ENCODE assay signal across 10 cellular contexts in the genomic region with DNA sequence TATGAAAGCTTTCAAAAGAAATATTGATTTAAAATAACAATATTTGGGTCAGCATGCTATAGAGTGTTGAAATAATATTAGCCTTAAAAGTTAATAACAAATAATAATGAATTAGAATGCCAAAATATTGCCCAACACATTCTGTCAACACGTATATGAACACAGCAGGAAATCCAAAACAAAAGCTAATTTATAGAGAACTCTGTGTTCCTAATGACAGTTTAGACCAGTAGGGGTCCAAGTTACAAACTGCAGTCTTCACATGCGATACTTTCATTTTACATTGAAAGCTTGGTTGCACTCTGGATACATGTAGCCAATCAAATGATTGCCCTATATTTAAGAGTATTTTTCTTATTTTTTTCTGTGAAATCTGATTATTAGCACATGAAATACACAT.
DNase-seq lines count a peak whose midpoint lies in the region; ATAC-seq and TF ChIP-seq lines count a peak whose summit lies in the region.
"Had no signal": no experiment of that assay in that cellular context is flagged by ENCODE, and none has a peak within 500 bp of the region (broad histone marks: within the 10 kb centered on the region; RNA-seq: fewer than 3 reads in every experiment).

No MANE protein-coding gene starts in this region.

- CTCF ChIA-PET in AG04450 (lab: Charles Lee): interaction anchor here (0.5 to 1.4 kb wide), 3 partner anchors 10 to 607 kb away, joined by 3 to 5 read pairs (median 3); no protein-coding TSS in a partner anchor

- H3K4me2 ChIP-seq in fibroblast of lung (ENCODE audit: extremely low read depth, insufficient read depth, low read length): peak overlapping the region; percentile 1

- H3K4me1 ChIP-seq in fibroblast of lung (ENCODE audit: control insufficient read depth, extremely low read depth, insufficient read depth, low read length) (no peaks in the 10 kb centered on the region), SJCRH30 (no peaks in the 10 kb centered on the region)

- POLR2A ChIA-PET in AG04450 (lab: Yijun Ruan, JAX): no interaction called here

- H3K27ac ChIP-seq in AG04450 (ENCODE audit: low read depth, low read length): no peak overlapping the region
- H3K27ac ChIP-seq in fibroblast of lung (ENCODE audit: insufficient read depth, low read length): no peak overlapping the region
- no peak overlapping the region for H3K27ac ChIP-seq in SJCRH30
- H3K27ac ChIP-seq in coronary artery: no peak overlapping the region

- H4K20me1 ChIP-seq in fibroblast of lung (ENCODE audit: control insufficient read depth, extremely low read depth, insufficient read depth, low read length): no peaks in the 10 kb centered on the region

- H3K27me3 ChIP-seq in AG04450 (ENCODE audit: control insufficient read depth, insufficient read depth, low read length) (no peaks in the 10 kb centered on the region), fibroblast of lung (ENCODE audit: control insufficient read depth, insufficient read depth, low read length) (no peaks in the 10 kb centered on the region), SJCRH30 (no peaks in the 10 kb centered on the region)
- H3K27me3 ChIP-seq: MG63 had no signal

- no peak overlapping the region for H3K9ac ChIP-seq in fibroblast of lung (ENCODE audit: insufficient read depth, low read length)

- H3K79me2 ChIP-seq in fibroblast of lung (ENCODE audit: control insufficient read depth, insufficient read depth, low read length): no peaks in the 10 kb centered on the region

- no peaks in the 10 kb centered on the region for H3K36me3 ChIP-seq in fibroblast of lung (ENCODE audit: control insufficient read depth, insufficient read depth, low read length)
- no peaks in the 10 kb centered on the region for H3K36me3 ChIP-seq in SJCRH30
- H3K36me3 ChIP-seq: MG63 had no signal

- H3K9me3 ChIP-seq in AG04450 (ENCODE audit: control insufficient read depth, insufficient read depth, low read length) (peaks cover 3% of the 10 kb centered on the region; the same call in 1 of the 2 replicates), fibroblast of lung (ENCODE audit: control insufficient read depth, insufficient read depth, low read depth, low read length) (no peaks in the 10 kb centered on the region), SJCRH30 (replicated peaks) (no peaks in the 10 kb centered on the region)

- TF ChIP-seq CTCF in AG04450 (IDR thresholded peaks at IDR 0.05; ENCODE audit: low read depth, low read length) (peak; percentile 51), fibroblast of lung (conservative IDR thresholded peaks at IDR 0.05 in 1 of 2, IDR thresholded peaks at IDR 0.05 in 1 of 2; ENCODE audit: low read depth in 1 of 2, low read length in 2 of 2) (peak in 1 of 2 donors; percentile 49), coronary artery (IDR thresholded peaks at IDR 0.05) (no peak)

- DNase-seq in AG04450 (ENCODE audit: low read depth, low spot score): no peak
- peak; percentile 32 to 40 for DNase-seq in Kasumi-1 (lab: John Stamatoyannopoulos, UW)
- peak; percentile 44 to 60 for DNase-seq in fibroblast of lung (ENCODE audit: low read depth in 2 of 2)
- no peak for DNase-seq in SJCRH30
- DNase-seq in coronary artery (ENCODE audit: low spot score): no peak
- no peak for DNase-seq in NCI-H1048 (lab: John Stamatoyannopoulos, UW)
- DNase-seq: activated naive CD4-positive, alpha-beta T cell treated with anti-CD3 and anti-CD28 coated beads, Interleukin-2, amount 50 U/mL, for 16 hours; MG63 had no signal

- H2AFZ ChIP-seq in fibroblast of lung (ENCODE audit: low read length): no peak overlapping the region

- H3K4me3 ChIP-seq in AG04450 (ENCODE audit: low read depth, low read length): no peak overlapping the region
- H3K4me3 ChIP-seq in fibroblast of lung (replicated peaks in 1 of 4; ENCODE audit: control extremely low read depth in 1 of 4, insufficient read depth in 1 of 4, low read depth in 3 of 4, low read length in 4 of 4): no peak overlapping the region
- H3K4me3 ChIP-seq in SJCRH30: no peak overlapping the region
- H3K4me3 ChIP-seq in coronary artery: no peak overlapping the region
- H3K4me3 ChIP-seq: MG63 had no signal

- ATAC-seq in GM19467 (IDR thresholded peaks at IDR 0.05; ENCODE audit: unreplicated experiment): peak; percentile 63
- ATAC-seq in GM21390 (IDR thresholded peaks at IDR 0.05; ENCODE audit: unreplicated experiment): no peak

Comparison
In these comparisons a context has a peak if more than half of its experiments do, and no peak if none do; other contexts are left out.
1. DNase-seq: peak in Kasumi-1 (2 of 2) and fibroblast of lung (2 of 2); none in AG04450 (single experiment), SJCRH30 (0 of 2), coronary artery (single experiment) and NCI-H1048 (single experiment).